ENCODE assay signal across 16 cellular contexts in the genomic region with DNA sequence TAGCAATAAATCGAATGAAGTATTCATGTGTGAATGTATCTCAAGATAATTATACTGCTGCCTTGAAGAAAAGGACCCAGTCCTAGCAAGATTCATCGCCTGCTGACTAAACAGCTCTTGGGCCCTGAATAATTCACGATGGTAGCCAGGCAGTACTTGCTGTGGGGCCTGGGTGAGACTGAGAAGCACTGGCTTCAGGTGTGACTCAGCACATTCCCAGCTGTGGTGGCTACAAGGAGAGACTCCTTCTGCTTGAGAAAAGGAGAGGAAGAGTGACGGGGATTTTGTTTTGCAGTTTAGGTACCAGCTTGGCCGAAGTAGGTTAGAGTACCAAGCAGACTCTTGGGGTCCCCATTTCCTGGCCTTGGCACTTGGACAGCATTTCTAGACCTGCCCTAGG. TPM values are rescaled to one million over a fixed set of nuclear protein-coding genes. Genes with fewer than 3 reads are reported as not detected.
DNase-seq lines count a peak whose midpoint lies in the region; TF ChIP-seq lines count a peak whose summit lies in the region.
"Had no signal": no experiment of that assay in that cellular context is flagged by ENCODE, and none has a peak within 500 bp of the region (broad histone marks: within the 10 kb centered on the region; RNA-seq: fewer than 3 reads in every experiment).

No MANE protein-coding gene starts in this region.

- 79 to 83% (median 83%) methylated on average over 5 of the region's 5 CpGs for WGBS in ovary, 3 donors

- no peaks in the 10 kb centered on the region for H3K9me3 ChIP-seq in HUES48 (ENCODE audit: control insufficient read depth, insufficient read depth, low read length)
- H3K9me3 ChIP-seq in ovary: no peaks in the 10 kb centered on the region

- peaks cover 0 to 2% (median 2%) of the 10 kb centered on the region in 3 donors for H3K27me3 Mint-ChIP-seq in immature natural killer cell (ENCODE audit: low read depth in 3 of 3)

- no peaks in the 10 kb centered on the region for H3K4me1 Mint-ChIP-seq in immature natural killer cell
- H3K4me1 Mint-ChIP-seq: activated CD4-positive, alpha-beta T cell treated with anti-CD3 and anti-CD28 coated beads, Interleukin-2, amount 10 ng/mL, durations not matched to agents 24 days and 14 days; stimulated activated effector memory CD8-positive, alpha-beta T cell treated with anti-CD3 and anti-CD28 coated beads, Interleukin-12 subunit alpha, Interleukin-12 subunit beta, amount 100 ng/mL, for 72 hours had no signal

- no peaks in the 10 kb centered on the region for H3K9me3 Mint-ChIP-seq in immature natural killer cell
- H3K9me3 Mint-ChIP-seq: activated CD4-positive, alpha-beta T cell treated with anti-CD3 and anti-CD28 coated beads, Interleukin-2, amount 10 ng/mL, durations not matched to agents 24 days and 14 days had no signal

- H3K4me3 Mint-ChIP-seq in immature natural killer cell: no peak overlapping the region
- H3K4me3 Mint-ChIP-seq: activated CD4-positive, alpha-beta T cell treated with anti-CD3 and anti-CD28 coated beads, Interleukin-2, amount 10 ng/mL, durations not matched to agents 24 days and 14 days; stimulated activated effector memory CD8-positive, alpha-beta T cell treated with anti-CD3 and anti-CD28 coated beads, Interleukin-12 subunit alpha, Interleukin-12 subunit beta, amount 100 ng/mL, for 72 hours had no signal

- no peak for TF ChIP-seq CTCF in AG10803 (conservative IDR thresholded peaks at IDR 0.05; ENCODE audit: low read length)
- TF ChIP-seq CTCF in ovary (IDR thresholded peaks at IDR 0.05): no peak

- H3K36me3 ChIP-seq in HUES48 (ENCODE audit: control insufficient read depth, insufficient read depth, low read length) (no peaks in the 10 kb centered on the region), ovary (no peaks in the 10 kb centered on the region)

- no peaks in the 10 kb centered on the region for H3K27me3 ChIP-seq in HUES48 (ENCODE audit: control insufficient read depth, insufficient read depth, low read length)
- H3K27me3 ChIP-seq in ovary: no peaks in the 10 kb centered on the region

- TF ChIP-seq EP300 in ovary (IDR thresholded peaks at IDR 0.05): no peak

- intact Hi-C loops in ovary (cut with DNase I): no loop called here

- no peak for TF ChIP-seq POLR2A in ovary (IDR thresholded peaks at IDR 0.05)

- peak; percentile 20 for DNase-seq in AG10803 (ENCODE audit: low read depth)
- peak; percentile 28 for DNase-seq in amniotic epithelial cell (ENCODE audit: low read depth)
- DNase-seq in iPS-NIHi7 (ENCODE audit: extremely low spot score): peak; percentile 33
- DNase-seq in NCI-H1694 treated with DMSO at 0.1 percent for 48 hours (lab: John Stamatoyannopoulos, UW): no peak
- no peak for DNase-seq in immature natural killer cell
- DNase-seq in ovary: no peak
- DNase-seq in MV-4-11 (lab: John Stamatoyannopoulos, UW): no peak
- DNase-seq: activated CD4-positive, alpha-beta T cell treated with anti-CD3 and anti-CD28 coated beads, Interleukin-2, amount 10 ng/mL, durations not matched to agents 24 days and 14 days; activated effector memory CD4-positive, alpha-beta T cell treated with anti-CD3 and anti-CD28 coated beads, Interleukin-2, amount 50 U/mL, for 16 hours; AML-193; left cardiac atrium; NCI-H1694; stimulated activated CD4-positive, alpha-beta T cell treated with anti-CD3 and anti-CD28 coated beads, Interleukin-2, amount 100 ng/mL, for 24 hours had no signal

- H3K4me3 ChIP-seq in AG10803 (ENCODE audit: low read length) (no peak overlapping the region), HUES48 (ENCODE audit: low read depth, low read length) (no peak overlapping the region), ovary (no peak overlapping the region)

- H3K36me3 Mint-ChIP-seq in immature natural killer cell: no peaks in the 10 kb centered on the region
- H3K36me3 Mint-ChIP-seq: stimulated activated effector memory CD8-positive, alpha-beta T cell treated with anti-CD3 and anti-CD28 coated beads, Interleukin-12 subunit alpha, Interleukin-12 subunit beta, amount 100 ng/mL, for 72 hours had no signal

- no peak overlapping the region for H3K9ac ChIP-seq in HUES48 (ENCODE audit: low read depth, low read length)

- H3K27ac Mint-ChIP-seq in immature natural killer cell: no peak overlapping the region
- H3K27ac Mint-ChIP-seq: activated CD4-positive, alpha-beta T cell treated with anti-CD3 and anti-CD28 coated beads, Interleukin-2, amount 10 ng/mL, durations not matched to agents 24 days and 14 days; stimulated activated effector memory CD8-positive, alpha-beta T cell treated with anti-CD3 and anti-CD28 coated beads, Interleukin-12 subunit alpha, Interleukin-12 subunit beta, amount 100 ng/mL, for 72 hours had no signal

- H3K4me1 ChIP-seq in HUES48 (ENCODE audit: control insufficient read depth, insufficient read depth, low read length) (peaks cover 47% of the 10 kb centered on the region), ovary (ENCODE audit: insufficient read depth) (no peaks in the 10 kb centered on the region)

- H3K27ac ChIP-seq in HUES48 (ENCODE audit: low read depth, low read length) (peak overlapping the region; percentile 53), ovary (no peak overlapping the region)

RNA-seq across cellular contexts. Expression of a gene that starts 47.6 kb away (rescaled TPM):
- not detected for polyA plus RNA-seq in immature natural killer cell
- total RNA-seq in ovary: not detected
- not detected for polyA plus RNA-seq in ovary
- total RNA-seq: activated CD4-positive, alpha-beta T cell treated with anti-CD3 and anti-CD28 coated beads, Interleukin-2, amount 10 ng/mL, durations not matched to agents 24 days and 14 days; left cardiac atrium; osteoblast had no signal

Comparison
In these comparisons a context has a peak if more than half of its experiments do, and no peak if none do; other contexts are left out.
1. DNase-seq: peak in AG10803 (single experiment), amniotic epithelial cell (single experiment) and iPS-NIHi7 (single experiment); none in NCI-H1694 treated with DMSO at 0.1 percent for 48 hours (single experiment), immature natural killer cell (0 of 3), ovary (0 of 5) and MV-4-11 (single experiment).